ENCODE assay signal across 1 cellular context in the genomic region with DNA sequence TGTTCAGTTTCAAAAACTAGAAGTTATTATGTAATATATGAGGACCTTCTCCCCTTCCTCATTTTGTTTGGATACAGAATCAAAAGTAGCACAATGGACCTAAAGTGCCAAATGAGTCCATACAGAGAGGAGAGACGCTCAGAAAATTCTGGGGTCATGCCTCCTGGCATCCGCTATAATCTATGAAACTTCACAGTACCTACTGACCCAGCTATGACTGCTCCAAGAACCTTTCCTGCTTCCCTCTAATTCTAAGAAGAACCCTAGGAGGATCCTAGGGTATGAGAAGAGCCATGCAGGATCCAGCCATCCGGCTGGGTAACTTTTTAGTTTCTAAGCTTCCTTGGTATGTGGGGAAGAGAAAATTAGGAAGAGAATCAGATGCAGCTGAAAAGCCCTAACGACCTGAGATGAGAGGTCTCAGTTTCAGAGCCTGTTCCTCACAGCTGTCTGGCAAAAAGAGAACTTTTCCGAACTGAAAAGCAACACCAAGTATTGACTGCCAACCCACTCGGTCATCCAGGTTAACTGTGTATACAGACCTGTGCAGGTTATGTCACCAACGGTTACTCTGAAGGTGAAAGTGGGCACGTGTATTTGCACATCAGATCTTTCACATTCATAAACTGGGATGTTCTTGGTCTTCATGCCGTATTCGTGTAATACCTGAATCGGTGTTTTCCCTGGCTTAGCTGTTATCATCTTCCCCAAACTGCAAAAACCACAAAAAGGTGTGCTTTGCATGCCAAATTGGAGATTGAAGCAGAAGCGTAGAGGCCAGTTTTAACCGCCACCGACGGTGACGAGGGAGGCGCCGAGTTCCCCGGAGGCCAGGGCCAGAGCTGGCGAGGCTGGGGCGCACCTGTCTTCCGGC.
TF ChIP-seq lines count a peak whose summit lies in the region.

No MANE protein-coding gene starts in this region.

TF ChIP-seq in neural cell, 6 proteins besides CTCF, POLR2A, EP300 and RAD21 (continued from another document):
- TF ChIP-seq, protein P1, sequence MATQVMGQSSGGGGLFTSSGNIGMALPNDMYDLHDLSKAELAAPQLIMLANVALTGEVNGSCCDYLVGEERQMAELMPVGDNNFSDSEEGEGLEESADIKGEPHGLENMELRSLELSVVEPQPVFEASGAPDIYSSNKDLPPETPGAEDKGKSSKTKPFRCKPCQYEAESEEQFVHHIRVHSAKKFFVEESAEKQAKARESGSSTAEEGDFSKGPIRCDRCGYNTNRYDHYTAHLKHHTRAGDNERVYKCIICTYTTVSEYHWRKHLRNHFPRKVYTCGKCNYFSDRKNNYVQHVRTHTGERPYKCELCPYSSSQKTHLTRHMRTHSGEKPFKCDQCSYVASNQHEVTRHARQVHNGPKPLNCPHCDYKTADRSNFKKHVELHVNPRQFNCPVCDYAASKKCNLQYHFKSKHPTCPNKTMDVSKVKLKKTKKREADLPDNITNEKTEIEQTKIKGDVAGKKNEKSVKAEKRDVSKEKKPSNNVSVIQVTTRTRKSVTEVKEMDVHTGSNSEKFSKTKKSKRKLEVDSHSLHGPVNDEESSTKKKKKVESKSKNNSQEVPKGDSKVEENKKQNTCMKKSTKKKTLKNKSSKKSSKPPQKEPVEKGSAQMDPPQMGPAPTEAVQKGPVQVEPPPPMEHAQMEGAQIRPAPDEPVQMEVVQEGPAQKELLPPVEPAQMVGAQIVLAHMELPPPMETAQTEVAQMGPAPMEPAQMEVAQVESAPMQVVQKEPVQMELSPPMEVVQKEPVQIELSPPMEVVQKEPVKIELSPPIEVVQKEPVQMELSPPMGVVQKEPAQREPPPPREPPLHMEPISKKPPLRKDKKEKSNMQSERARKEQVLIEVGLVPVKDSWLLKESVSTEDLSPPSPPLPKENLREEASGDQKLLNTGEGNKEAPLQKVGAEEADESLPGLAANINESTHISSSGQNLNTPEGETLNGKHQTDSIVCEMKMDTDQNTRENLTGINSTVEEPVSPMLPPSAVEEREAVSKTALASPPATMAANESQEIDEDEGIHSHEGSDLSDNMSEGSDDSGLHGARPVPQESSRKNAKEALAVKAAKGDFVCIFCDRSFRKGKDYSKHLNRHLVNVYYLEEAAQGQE (IDR thresholded peaks at IDR 0.05; ENCODE audit: borderline replicate concordance), result no peak
- no peak for TF ChIP-seq TAF1 (IDR thresholded peaks at IDR 0.05; ENCODE audit: low read depth)
- TF ChIP-seq POLR2AphosphoS5 (IDR thresholded peaks at IDR 0.05), result no peak
